In the genomic region with DNA sequence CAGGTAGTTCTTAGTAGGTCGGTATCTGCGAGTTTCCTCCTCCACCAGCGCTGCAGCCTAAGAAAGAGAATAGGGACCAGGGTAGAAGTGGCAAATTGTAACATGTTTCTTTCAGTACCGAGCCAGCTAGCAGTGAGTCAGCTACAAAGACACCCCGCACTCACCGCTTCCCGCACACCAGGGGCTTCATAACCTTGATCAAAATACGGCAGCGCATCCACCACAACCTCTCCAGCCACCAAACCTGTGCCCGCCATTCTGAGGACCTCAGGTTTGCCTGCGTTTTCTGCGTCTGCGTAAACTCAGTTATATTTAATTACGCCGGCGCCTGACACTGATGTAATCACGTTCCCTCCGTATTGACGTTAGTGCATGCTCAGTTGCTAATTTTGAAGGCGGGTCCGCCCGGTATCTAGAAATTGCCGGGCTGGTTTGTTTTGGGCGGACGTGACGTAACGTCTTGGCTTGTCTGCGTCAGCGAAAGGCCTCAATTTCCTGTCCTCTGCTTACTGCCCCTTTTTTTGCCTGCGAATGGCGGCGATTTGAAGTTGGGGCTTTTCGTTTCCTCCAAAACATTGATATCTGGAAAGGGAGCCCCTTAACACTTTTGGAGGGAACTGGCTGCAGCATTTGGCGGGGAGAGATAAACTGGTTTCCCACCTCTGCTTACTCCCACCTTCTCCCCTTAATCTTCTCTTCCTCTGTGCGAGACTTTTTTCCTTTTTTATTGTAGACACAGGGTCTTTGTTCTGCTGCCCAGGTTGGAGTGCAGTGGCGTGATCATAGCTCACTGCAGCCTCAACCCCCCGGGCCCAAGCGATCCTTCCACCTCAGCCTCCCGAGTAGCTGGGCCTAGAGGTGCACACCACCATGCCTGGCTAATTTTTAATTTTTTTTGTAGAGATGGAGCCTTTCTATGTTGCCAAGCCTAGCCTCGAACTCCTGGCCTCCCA, we compare ENCODE assay signal across 1 cellular context.
TF ChIP-seq lines count a peak whose summit lies in the region.

A gene (minus strand): TSS at position 281 of the 953 bp plus-strand sequence. CDS start 24 bp downstream, at position 257.

TF ChIP-seq in HepG2, 621 proteins besides CTCF, POLR2A, EP300 and RAD21 (continued from another document and continues in another):
- TF ChIP-seq SMAD3 (CRISPR knock-in tag; IDR thresholded peaks at IDR 0.05) (0 out of 2 replicates have a peak, but pooled peaks have one; percentile 45), ZNF749 (CRISPR knock-in tag; IDR thresholded peaks at IDR 0.05; ENCODE audit: borderline replicate concordance) (0 out of 2 replicates have a peak, but pooled peaks have one; percentile 31), ELF3 (CRISPR knock-in tag; IDR thresholded peaks at IDR 0.05) (peak; percentile 40; the same call in 1 of the 2 replicates), MTA3 (CRISPR knock-in tag; IDR thresholded peaks at IDR 0.05) (no peak), ZNF619 (CRISPR knock-in tag; IDR thresholded peaks at IDR 0.05) (no peak), CENPX (CRISPR knock-in tag; IDR thresholded peaks at IDR 0.05) (no peak), HMG20B (CRISPR knock-in tag; conservative IDR thresholded peaks at IDR 0.05) (no peak), ZFP82 (CRISPR knock-in tag; IDR thresholded peaks at IDR 0.05; ENCODE audit: borderline replicate concordance) (0 out of 2 replicates have a peak, but pooled peaks have one; percentile 58), AKAP8 (CRISPR knock-in tag; IDR thresholded peaks at IDR 0.05) (no peak), MTF2 (CRISPR knock-in tag; IDR thresholded peaks at IDR 0.05; ENCODE audit: borderline replicate concordance) (no peak), JUND (CRISPR knock-in tag; IDR thresholded peaks at IDR 0.05) (peak; percentile 33; the same call in 1 of the 2 replicates), NFE2L1 (CRISPR knock-in tag; IDR thresholded peaks at IDR 0.05; ENCODE audit: borderline replicate concordance) (no peak), PPARG (CRISPR knock-in tag; conservative IDR thresholded peaks at IDR 0.05) (no peak), REPIN1 (CRISPR knock-in tag; IDR thresholded peaks at IDR 0.05; ENCODE audit: borderline replicate concordance, low read depth) (no peak), MIXL1 (CRISPR knock-in tag; IDR thresholded peaks at IDR 0.05) (peak; percentile 97), ONECUT2 (CRISPR knock-in tag; IDR thresholded peaks at IDR 0.05) (no peak), TRIM24 (CRISPR knock-in tag; IDR thresholded peaks at IDR 0.05) (no peak), ZNF792 (CRISPR knock-in tag; IDR thresholded peaks at IDR 0.05) (no peak), HES4 (CRISPR knock-in tag; IDR thresholded peaks at IDR 0.05; ENCODE audit: borderline replicate concordance) (no peak), ZNF367 (CRISPR knock-in tag; IDR thresholded peaks at IDR 0.05; ENCODE audit: borderline replicate concordance) (no peak)
- TF ChIP-seq, protein P1, sequence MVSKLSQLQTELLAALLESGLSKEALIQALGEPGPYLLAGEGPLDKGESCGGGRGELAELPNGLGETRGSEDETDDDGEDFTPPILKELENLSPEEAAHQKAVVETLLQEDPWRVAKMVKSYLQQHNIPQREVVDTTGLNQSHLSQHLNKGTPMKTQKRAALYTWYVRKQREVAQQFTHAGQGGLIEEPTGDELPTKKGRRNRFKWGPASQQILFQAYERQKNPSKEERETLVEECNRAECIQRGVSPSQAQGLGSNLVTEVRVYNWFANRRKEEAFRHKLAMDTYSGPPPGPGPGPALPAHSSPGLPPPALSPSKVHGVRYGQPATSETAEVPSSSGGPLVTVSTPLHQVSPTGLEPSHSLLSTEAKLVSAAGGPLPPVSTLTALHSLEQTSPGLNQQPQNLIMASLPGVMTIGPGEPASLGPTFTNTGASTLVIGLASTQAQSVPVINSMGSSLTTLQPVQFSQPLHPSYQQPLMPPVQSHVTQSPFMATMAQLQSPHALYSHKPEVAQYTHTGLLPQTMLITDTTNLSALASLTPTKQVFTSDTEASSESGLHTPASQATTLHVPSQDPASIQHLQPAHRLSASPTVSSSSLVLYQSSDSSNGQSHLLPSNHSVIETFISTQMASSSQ (IDR thresholded peaks at IDR 0.05; ENCODE audit: low read depth): no peak
- TF ChIP-seq, protein P1 (CRISPR knock-in tag; IDR thresholded peaks at IDR 0.05; ENCODE audit: borderline replicate concordance): no peak; the same call in 1 of the 2 replicates
- TF ChIP-seq, protein P2, sequence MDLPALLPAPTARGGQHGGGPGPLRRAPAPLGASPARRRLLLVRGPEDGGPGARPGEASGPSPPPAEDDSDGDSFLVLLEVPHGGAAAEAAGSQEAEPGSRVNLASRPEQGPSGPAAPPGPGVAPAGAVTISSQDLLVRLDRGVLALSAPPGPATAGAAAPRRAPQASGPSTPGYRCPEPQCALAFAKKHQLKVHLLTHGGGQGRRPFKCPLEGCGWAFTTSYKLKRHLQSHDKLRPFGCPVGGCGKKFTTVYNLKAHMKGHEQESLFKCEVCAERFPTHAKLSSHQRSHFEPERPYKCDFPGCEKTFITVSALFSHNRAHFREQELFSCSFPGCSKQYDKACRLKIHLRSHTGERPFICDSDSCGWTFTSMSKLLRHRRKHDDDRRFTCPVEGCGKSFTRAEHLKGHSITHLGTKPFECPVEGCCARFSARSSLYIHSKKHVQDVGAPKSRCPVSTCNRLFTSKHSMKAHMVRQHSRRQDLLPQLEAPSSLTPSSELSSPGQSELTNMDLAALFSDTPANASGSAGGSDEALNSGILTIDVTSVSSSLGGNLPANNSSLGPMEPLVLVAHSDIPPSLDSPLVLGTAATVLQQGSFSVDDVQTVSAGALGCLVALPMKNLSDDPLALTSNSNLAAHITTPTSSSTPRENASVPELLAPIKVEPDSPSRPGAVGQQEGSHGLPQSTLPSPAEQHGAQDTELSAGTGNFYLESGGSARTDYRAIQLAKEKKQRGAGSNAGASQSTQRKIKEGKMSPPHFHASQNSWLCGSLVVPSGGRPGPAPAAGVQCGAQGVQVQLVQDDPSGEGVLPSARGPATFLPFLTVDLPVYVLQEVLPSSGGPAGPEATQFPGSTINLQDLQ (CRISPR knock-in tag; IDR thresholded peaks at IDR 0.05): 0 out of 2 replicates have a peak, but pooled peaks have one; percentile 32
- TF ChIP-seq, protein P3, sequence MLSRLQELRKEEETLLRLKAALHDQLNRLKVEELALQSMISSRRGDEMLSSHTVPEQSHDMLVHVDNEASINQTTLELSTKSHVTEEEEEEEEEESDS (CRISPR knock-in tag; IDR thresholded peaks at IDR 0.05; ENCODE audit: borderline replicate concordance): 0 out of 2 replicates have a peak, but pooled peaks have one; percentile 19
- TF ChIP-seq, protein P4, sequence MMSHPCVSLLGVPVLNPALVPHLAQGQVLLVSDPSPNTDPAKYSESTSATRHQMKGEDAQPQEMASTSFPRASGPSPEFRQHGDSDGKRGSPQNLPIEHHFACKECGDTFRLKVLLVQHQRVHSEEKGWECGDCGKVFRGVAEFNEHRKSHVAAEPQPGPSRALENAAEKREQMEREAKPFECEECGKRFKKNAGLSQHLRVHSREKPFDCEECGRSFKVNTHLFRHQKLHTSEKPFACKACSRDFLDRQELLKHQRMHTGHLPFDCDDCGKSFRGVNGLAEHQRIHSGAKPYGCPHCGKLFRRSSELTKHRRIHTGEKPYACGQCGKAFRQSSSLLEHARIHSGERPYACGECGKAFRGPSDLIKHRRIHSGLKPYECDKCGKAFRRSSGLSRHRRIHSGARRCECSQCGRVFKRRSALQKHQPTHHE (CRISPR knock-in tag; IDR thresholded peaks at IDR 0.05; ENCODE audit: borderline replicate concordance): peak; percentile 34; the same call in 1 of the 2 replicates
- TF ChIP-seq, protein P5, sequence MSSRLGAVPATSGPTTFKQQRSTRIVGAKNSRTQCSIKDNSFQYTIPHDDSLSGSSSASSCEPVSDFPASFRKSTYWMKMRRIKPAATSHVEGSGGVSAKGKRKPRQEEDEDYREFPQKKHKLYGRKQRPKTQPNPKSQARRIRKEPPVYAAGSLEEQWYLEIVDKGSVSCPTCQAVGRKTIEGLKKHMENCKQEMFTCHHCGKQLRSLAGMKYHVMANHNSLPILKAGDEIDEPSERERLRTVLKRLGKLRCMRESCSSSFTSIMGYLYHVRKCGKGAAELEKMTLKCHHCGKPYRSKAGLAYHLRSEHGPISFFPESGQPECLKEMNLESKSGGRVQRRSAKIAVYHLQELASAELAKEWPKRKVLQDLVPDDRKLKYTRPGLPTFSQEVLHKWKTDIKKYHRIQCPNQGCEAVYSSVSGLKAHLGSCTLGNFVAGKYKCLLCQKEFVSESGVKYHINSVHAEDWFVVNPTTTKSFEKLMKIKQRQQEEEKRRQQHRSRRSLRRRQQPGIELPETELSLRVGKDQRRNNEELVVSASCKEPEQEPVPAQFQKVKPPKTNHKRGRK (CRISPR knock-in tag; IDR thresholded peaks at IDR 0.05): no peak
- TF ChIP-seq, protein P6, sequence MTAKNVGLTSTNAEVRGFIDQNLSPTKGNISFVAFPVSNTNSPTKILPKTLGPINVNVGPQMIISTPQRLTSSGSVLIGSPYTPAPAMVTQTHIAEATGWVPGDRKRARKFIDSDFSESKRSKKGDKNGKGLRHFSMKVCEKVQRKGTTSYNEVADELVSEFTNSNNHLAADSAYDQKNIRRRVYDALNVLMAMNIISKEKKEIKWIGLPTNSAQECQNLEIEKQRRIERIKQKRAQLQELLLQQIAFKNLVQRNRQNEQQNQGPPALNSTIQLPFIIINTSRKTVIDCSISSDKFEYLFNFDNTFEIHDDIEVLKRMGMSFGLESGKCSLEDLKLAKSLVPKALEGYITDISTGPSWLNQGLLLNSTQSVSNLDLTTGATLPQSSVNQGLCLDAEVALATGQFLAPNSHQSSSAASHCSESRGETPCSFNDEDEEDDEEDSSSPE (CRISPR knock-in tag; IDR thresholded peaks at IDR 0.05): peak; percentile 66; the same call in 1 of the 2 replicates
- TF ChIP-seq, protein P7, sequence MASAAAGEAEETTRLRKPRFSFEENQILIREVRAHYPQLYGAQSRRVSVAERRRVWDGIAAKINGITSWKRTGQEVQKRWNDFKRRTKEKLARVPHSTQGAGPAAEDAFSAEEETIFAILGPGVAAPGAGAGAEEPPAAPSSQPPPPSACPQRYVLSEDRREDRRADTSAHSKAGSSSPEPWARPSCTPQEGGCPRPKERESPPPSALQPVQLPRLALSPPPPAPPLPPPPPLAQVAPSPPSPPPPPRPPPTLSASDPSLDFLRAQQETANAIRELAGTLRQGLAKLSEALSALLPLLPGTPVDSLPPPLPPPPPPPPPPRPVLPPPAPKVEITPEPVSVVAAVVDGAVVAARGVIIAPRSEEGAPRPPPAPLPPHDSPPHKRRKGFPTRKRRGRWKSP (CRISPR knock-in tag; IDR thresholded peaks at IDR 0.05): 0 out of 2 replicates have a peak, but pooled peaks have one; percentile 43
- TF ChIP-seq, protein P8, sequence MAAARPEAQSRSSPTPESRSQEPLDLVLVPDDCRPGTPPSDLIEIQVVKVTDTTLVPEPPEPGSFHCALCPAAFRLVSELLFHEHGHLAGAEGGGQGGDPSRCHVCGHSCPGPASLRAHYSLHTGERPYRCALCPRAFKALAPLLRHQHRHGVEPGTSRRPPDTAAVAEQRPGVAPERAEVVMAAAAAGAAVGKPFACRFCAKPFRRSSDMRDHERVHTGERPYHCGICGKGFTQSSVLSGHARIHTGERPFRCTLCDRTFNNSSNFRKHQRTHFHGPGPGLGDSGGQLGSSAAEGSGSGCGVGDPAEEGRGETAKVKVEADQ (CRISPR knock-in tag; IDR thresholded peaks at IDR 0.05; ENCODE audit: borderline replicate concordance): no peak
- TF ChIP-seq, protein P9, sequence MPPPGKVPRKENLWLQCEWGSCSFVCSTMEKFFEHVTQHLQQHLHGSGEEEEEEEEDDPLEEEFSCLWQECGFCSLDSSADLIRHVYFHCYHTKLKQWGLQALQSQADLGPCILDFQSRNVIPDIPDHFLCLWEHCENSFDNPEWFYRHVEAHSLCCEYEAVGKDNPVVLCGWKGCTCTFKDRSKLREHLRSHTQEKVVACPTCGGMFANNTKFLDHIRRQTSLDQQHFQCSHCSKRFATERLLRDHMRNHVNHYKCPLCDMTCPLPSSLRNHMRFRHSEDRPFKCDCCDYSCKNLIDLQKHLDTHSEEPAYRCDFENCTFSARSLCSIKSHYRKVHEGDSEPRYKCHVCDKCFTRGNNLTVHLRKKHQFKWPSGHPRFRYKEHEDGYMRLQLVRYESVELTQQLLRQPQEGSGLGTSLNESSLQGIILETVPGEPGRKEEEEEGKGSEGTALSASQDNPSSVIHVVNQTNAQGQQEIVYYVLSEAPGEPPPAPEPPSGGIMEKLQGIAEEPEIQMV (CRISPR knock-in tag; IDR thresholded peaks at IDR 0.05; ENCODE audit: low read depth): no peak; the same call in 1 of the 2 replicates
- TF ChIP-seq, protein P10, sequence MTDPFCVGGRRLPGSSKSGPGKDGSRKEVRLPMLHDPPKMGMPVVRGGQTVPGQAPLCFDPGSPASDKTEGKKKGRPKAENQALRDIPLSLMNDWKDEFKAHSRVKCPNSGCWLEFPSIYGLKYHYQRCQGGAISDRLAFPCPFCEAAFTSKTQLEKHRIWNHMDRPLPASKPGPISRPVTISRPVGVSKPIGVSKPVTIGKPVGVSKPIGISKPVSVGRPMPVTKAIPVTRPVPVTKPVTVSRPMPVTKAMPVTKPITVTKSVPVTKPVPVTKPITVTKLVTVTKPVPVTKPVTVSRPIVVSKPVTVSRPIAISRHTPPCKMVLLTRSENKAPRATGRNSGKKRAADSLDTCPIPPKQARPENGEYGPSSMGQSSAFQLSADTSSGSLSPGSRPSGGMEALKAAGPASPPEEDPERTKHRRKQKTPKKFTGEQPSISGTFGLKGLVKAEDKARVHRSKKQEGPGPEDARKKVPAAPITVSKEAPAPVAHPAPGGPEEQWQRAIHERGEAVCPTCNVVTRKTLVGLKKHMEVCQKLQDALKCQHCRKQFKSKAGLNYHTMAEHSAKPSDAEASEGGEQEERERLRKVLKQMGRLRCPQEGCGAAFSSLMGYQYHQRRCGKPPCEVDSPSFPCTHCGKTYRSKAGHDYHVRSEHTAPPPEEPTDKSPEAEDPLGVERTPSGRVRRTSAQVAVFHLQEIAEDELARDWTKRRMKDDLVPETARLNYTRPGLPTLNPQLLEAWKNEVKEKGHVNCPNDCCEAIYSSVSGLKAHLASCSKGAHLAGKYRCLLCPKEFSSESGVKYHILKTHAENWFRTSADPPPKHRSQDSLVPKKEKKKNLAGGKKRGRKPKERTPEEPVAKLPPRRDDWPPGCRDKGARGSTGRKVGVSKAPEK (CRISPR knock-in tag; IDR thresholded peaks at IDR 0.05; ENCODE audit: borderline replicate concordance): no peak
